ENCODE assay signal across 21 cellular contexts in genomic region chrX:22164770-22165388, GRCh38.
DNase-seq lines count a peak whose midpoint lies in the region; ATAC-seq, FAIRE-seq and TF ChIP-seq lines count a peak whose summit lies in the region.
"Had no signal": no experiment of that assay in that cellular context is flagged by ENCODE, and none has a peak within 500 bp of the region (broad histone marks: within the 10 kb centered on the region; RNA-seq: fewer than 3 reads in every experiment).

No MANE protein-coding gene starts in this region.

- no peak for TF ChIP-seq POLR2A in A549 (IDR thresholded peaks at IDR 0.05; ENCODE audit: low read length)
- TF ChIP-seq POLR2A in right lobe of liver (IDR thresholded peaks at IDR 0.05), result no peak

- CTCF ChIA-PET in A549 (lab: Yijun Ruan, JAX), result interaction anchor here (1.5 kb wide), 1 partner anchor 29 kb away, joined by 4 read pairs; no protein-coding TSS in a partner anchor

- H3K4me2 ChIP-seq in A549, result no peak overlapping the region; the same call in 2 of the 3 replicates

- peaks cover 6% of the 10 kb centered on the region; the same call in 1 of the 3 replicates for H3K4me1 ChIP-seq in A549
- no peaks in the 10 kb centered on the region for H3K4me1 ChIP-seq in right lobe of liver
- H3K4me1 ChIP-seq: heart left ventricle, upper lobe of left lung had no signal

- peak in 1 of 2 experiments; percentile 51; a peak in 3 of 6 replicates for ATAC-seq in A549
- peak; percentile 33; the same call in 1 of the 3 replicates for ATAC-seq in SK-N-SH treated with all-trans-retinoic acid at 6 μM for 48 hours
- ATAC-seq in right lobe of liver, result no peak
- ATAC-seq: heart left ventricle had no signal

- H3K27me3 ChIP-seq in right lobe of liver, result no peaks in the 10 kb centered on the region
- H3K27me3 ChIP-seq: upper lobe of left lung had no signal

- WGBS in A549 (ENCODE audit: missing lambda C conversion rate), result 43% methylated on average over 3 of the region's 3 CpGs
- WGBS in right lobe of liver (ENCODE audit: insufficient coverage, low coverage, low lambda C conversion rate, missing lambda C conversion rate), result 32% methylated on average over 3 of the region's 3 CpGs

- no peak for TF ChIP-seq EP300 in A549 (IDR thresholded peaks at IDR 0.05)

- H3K36me3 ChIP-seq in right lobe of liver, result no peaks in the 10 kb centered on the region
- H3K36me3 ChIP-seq: heart left ventricle, upper lobe of left lung had no signal

- POLR2A ChIA-PET in A549 (lab: Yijun Ruan, JAX), result no interaction called here

- no peak overlapping the region for H3K27ac ChIP-seq in A549
- no peak overlapping the region for H3K27ac ChIP-seq in right lobe of liver
- H3K27ac ChIP-seq: epithelial cell of prostate, heart left ventricle, upper lobe of left lung had no signal

- H3K4me1 Mint-ChIP-seq in HFFc6 (ENCODE audit: low read depth), result peaks cover 26% of the 10 kb centered on the region
- H3K4me1 Mint-ChIP-seq: activated CD4-positive, alpha-beta T cell treated with anti-CD3 and anti-CD28 coated beads, Interleukin-2, amount 10 ng/mL, durations not matched to agents 7 days and 5 days; memory B cell had no signal

- no peak for TF ChIP-seq RAD21 in A549 (conservative IDR thresholded peaks at IDR 0.05 in 1 of 2, IDR thresholded peaks at IDR 0.05 in 1 of 2)

- H3K27me3 Mint-ChIP-seq in HFFc6 (ENCODE audit: insufficient read depth), result peaks cover 8% of the 10 kb centered on the region
- H3K27me3 Mint-ChIP-seq: memory B cell had no signal

- in situ Hi-C loops in GM13976 (cut with MboI; ENCODE audit: low sequenced_read_pairs, unreplicated experiment), result no loop called here

- H3K9me3 Mint-ChIP-seq in HFFc6, result no peaks in the 10 kb centered on the region
- H3K9me3 Mint-ChIP-seq: activated CD4-positive, alpha-beta T cell treated with anti-CD3 and anti-CD28 coated beads, Interleukin-2, amount 10 ng/mL, durations not matched to agents 7 days and 5 days; memory B cell; neural crest cell had no signal

- TF ChIP-seq CTCF in A549 (IDR thresholded peaks at IDR 0.05) (no peak), HFFc6 (IDR thresholded peaks at IDR 0.05) (no peak), fibroblast of villous mesenchyme (IDR thresholded peaks at IDR 0.05; ENCODE audit: insufficient read depth, low read depth, low read length) (no peak), right lobe of liver (IDR thresholded peaks at IDR 0.05) (no peak), GM13976 (IDR thresholded peaks at IDR 0.05; ENCODE audit: borderline replicate concordance, control extremely low read depth, extremely low read depth, insufficient read depth, missing control alignments) (no peak)

- intact Hi-C loops in right lobe of liver (cut with DNase I), result no loop called here

- peak; percentile 80 for FAIRE-seq in A549 (lab: Jason Lieb, UNC)
- FAIRE-seq: islet of Langerhans, TTC549 had no signal

- no peaks in the 10 kb centered on the region; the same call in 2 of the 3 replicates for H3K9me3 ChIP-seq in A549
- H3K9me3 ChIP-seq in right lobe of liver, result no peaks in the 10 kb centered on the region
- H3K9me3 ChIP-seq: heart left ventricle, upper lobe of left lung had no signal

- H3K4me3 Mint-ChIP-seq in HFFc6, result no peak overlapping the region; the same call in 1 of the 2 replicates
- H3K4me3 Mint-ChIP-seq: activated CD4-positive, alpha-beta T cell treated with anti-CD3 and anti-CD28 coated beads, Interleukin-2, amount 10 ng/mL, durations not matched to agents 7 days and 5 days; memory B cell; neural crest cell had no signal

- peak in 1 of 2 experiments; percentile 27 for DNase-seq in A549 (ENCODE audit: low read depth in 1 of 2, low spot score in 1 of 2)
- DNase-seq in HFFc6, result peak; percentile 7
- peak; percentile 1 for DNase-seq in fibroblast of villous mesenchyme (ENCODE audit: low read depth)
- no peak for DNase-seq in cerebellar cortex (ENCODE audit: low spot score)
- no peak for DNase-seq in germinal center (ENCODE audit: low spot score)
- DNase-seq in right lobe of liver, result no peak
- DNase-seq in GM13976 (ENCODE audit: low spot score), result no peak
- DNase-seq: activated CD4-positive, alpha-beta T cell treated with anti-CD3 and anti-CD28 coated beads, Interleukin-2, amount 10 ng/mL, durations not matched to agents 7 days and 5 days; activated naive CD4-positive, alpha-beta T cell; aorta; DMS79; heart left ventricle; NCI-H2029 treated with DMSO at 0.1 percent for 48 hours; stimulated activated naive CD4-positive, alpha-beta T cell; upper lobe of left lung had no signal

- H3K4me3 ChIP-seq in A549 (no peak overlapping the region), fibroblast of villous mesenchyme (ENCODE audit: low read depth, low read length) (no peak overlapping the region), right lobe of liver (no peak overlapping the region)
- H3K4me3 ChIP-seq: heart left ventricle, upper lobe of left lung had no signal

- H3K27ac Mint-ChIP-seq in HFFc6, result no peak overlapping the region
- H3K27ac Mint-ChIP-seq: activated CD4-positive, alpha-beta T cell treated with anti-CD3 and anti-CD28 coated beads, Interleukin-2, amount 10 ng/mL, durations not matched to agents 7 days and 5 days; memory B cell had no signal

- H3K36me3 Mint-ChIP-seq in HFFc6 (ENCODE audit: low read depth), result no peaks in the 10 kb centered on the region
- H3K36me3 Mint-ChIP-seq: memory B cell had no signal

TF ChIP-seq in A549, 52 proteins besides CTCF, POLR2A, EP300 and RAD21 (continues in another document):
- TF ChIP-seq CHD4 (IDR thresholded peaks at IDR 0.05; ENCODE audit: borderline replicate concordance) (no peak), BHLHE40 (IDR thresholded peaks at IDR 0.05; ENCODE audit: low read depth, low read length) (no peak), PBX3 (IDR thresholded peaks at IDR 0.05) (no peak), NR3C1 (IDR thresholded peaks at IDR 0.05) (no peak), HOXB13 (CRISPR knock-in tag; IDR thresholded peaks at IDR 0.05; ENCODE audit: low read depth) (no peak), RNF2 (IDR thresholded peaks at IDR 0.05; ENCODE audit: borderline replicate concordance, low read depth) (no peak), ZFP36 (IDR thresholded peaks at IDR 0.05; ENCODE audit: borderline replicate concordance, partially characterized antibody) (no peak), ESRRA (IDR thresholded peaks at IDR 0.05; ENCODE audit: borderline replicate concordance, low read length) (no peak), GATA3 (IDR thresholded peaks at IDR 0.05; ENCODE audit: borderline replicate concordance) (no peak), CEBPB (IDR thresholded peaks at IDR 0.05) (no peak), ZSCAN20 (CRISPR knock-in tag; IDR thresholded peaks at IDR 0.05) (no peak), NPAS2 (CRISPR knock-in tag; IDR thresholded peaks at IDR 0.05; ENCODE audit: borderline replicate concordance) (no peak)

TF ChIP-seq in SK-N-SH treated with all-trans-retinoic acid at 6 μM for 48 hours, 23 proteins besides CTCF, POLR2A, EP300 and RAD21:
- TF ChIP-seq CREB5 (CRISPR knock-in tag; IDR thresholded peaks at IDR 0.05; ENCODE audit: low read depth), result no peak
- TF ChIP-seq ZNF70 (CRISPR knock-in tag; IDR thresholded peaks at IDR 0.05), result no peak
- no peak for TF ChIP-seq RARB (CRISPR knock-in tag; IDR thresholded peaks at IDR 0.05)
- no peak for TF ChIP-seq BACH2 (CRISPR knock-in tag; IDR thresholded peaks at IDR 0.05; ENCODE audit: borderline replicate concordance)
- TF ChIP-seq ESRRG (CRISPR knock-in tag; IDR thresholded peaks at IDR 0.05), result no peak
- no peak for TF ChIP-seq TOX (CRISPR knock-in tag; IDR thresholded peaks at IDR 0.05; ENCODE audit: borderline replicate concordance)
- TF ChIP-seq ZC3H10 (CRISPR knock-in tag; IDR thresholded peaks at IDR 0.05), result no peak
- no peak for TF ChIP-seq PATZ1 (CRISPR knock-in tag; IDR thresholded peaks at IDR 0.05; ENCODE audit: borderline replicate concordance)
- no peak for TF ChIP-seq SNAI2 (CRISPR knock-in tag; IDR thresholded peaks at IDR 0.05)

Comparison
In these comparisons a context has a peak if more than half of its experiments do, and no peak if none do; other contexts are left out.
1. DNase-seq: peak in HFFc6 (single experiment) and fibroblast of villous mesenchyme (single experiment); none in cerebellar cortex (single experiment), germinal center (single experiment), right lobe of liver (0 of 3) and GM13976 (single experiment).